In the genomic region with DNA sequence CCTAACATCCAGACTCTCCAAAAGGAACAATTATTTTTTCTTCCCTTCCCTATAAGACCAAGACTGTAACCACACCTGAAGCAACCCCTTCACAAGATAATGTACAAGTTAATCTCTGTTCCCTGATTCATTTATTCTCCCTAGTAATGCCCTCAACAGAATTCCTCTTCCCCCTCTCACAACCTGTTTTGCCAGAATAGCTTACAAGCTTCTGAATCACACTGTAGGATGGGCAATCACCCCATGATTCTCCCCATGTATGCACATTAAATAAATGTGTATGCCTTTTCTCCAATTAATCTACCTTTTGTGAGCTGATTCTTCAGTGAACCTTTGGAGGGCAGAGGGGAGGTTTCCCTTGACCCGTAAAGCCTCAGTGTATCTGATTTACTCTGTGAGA, we compare ENCODE assay signal across 1 cellular context.
TF ChIP-seq lines count a peak whose summit lies in the region.

No MANE protein-coding gene starts in this region.

TF ChIP-seq in WTC11, 78 proteins besides CTCF, POLR2A, EP300 and RAD21 (continued from another document):
- no peak for TF ChIP-seq USF2 (CRISPR knock-in tag; IDR thresholded peaks at IDR 0.05)
- no peak for TF ChIP-seq ELF4 (CRISPR knock-in tag; IDR thresholded peaks at IDR 0.05; ENCODE audit: low read depth)
- TF ChIP-seq ZNF281 (CRISPR knock-in tag; IDR thresholded peaks at IDR 0.05): no peak
- TF ChIP-seq TP53 (CRISPR knock-in tag; IDR thresholded peaks at IDR 0.05): no peak
- TF ChIP-seq, protein P1, sequence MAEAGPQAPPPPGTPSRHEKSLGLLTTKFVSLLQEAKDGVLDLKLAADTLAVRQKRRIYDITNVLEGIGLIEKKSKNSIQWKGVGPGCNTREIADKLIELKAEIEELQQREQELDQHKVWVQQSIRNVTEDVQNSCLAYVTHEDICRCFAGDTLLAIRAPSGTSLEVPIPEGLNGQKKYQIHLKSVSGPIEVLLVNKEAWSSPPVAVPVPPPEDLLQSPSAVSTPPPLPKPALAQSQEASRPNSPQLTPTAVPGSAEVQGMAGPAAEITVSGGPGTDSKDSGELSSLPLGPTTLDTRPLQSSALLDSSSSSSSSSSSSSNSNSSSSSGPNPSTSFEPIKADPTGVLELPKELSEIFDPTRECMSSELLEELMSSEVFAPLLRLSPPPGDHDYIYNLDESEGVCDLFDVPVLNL (CRISPR knock-in tag; IDR thresholded peaks at IDR 0.05; ENCODE audit: borderline replicate concordance, low read depth): no peak
- TF ChIP-seq ZNF138 (CRISPR knock-in tag; conservative IDR thresholded peaks at IDR 0.05): no peak
- no peak for TF ChIP-seq NFE2L1 (CRISPR knock-in tag; IDR thresholded peaks at IDR 0.05)
- no peak for TF ChIP-seq GABPB1 (CRISPR knock-in tag; IDR thresholded peaks at IDR 0.05)
- no peak for TF ChIP-seq GRHL2 (CRISPR knock-in tag; IDR thresholded peaks at IDR 0.05; ENCODE audit: insufficient replicate concordance, severe bottlenecking)
- TF ChIP-seq ZNF671 (CRISPR knock-in tag; IDR thresholded peaks at IDR 0.05): no peak
